In genomic region chr16:58499615-58500328, GRCh38 we compare ENCODE assay signal across 8 cellular contexts.
A peak's percentile ranks its signal among the peaks of the same experiment; 100 is the strongest.
DNase-seq lines count a peak whose midpoint lies in the region; ATAC-seq lines count a peak whose summit lies in the region.

Gene NDRG4 (plus strand): TSS chr16:58500143. CDS start chr16:58500249, 106 bp downstream.

- H3K4me1 Mint-ChIP-seq in activated naive CD8-positive, alpha-beta T cell treated with anti-CD3 and anti-CD28 coated beads, Interleukin-2, amount 50 U/mL, for 24 hours, result peaks cover 22% of the 10 kb centered on the region

- H3K4me3 Mint-ChIP-seq in activated naive CD8-positive, alpha-beta T cell treated with anti-CD3 and anti-CD28 coated beads, Interleukin-2, amount 50 U/mL, for 24 hours, result peak within 1 kb of the TSS; percentile 34

- no peaks in the 10 kb centered on the region for H3K36me3 Mint-ChIP-seq in activated naive CD8-positive, alpha-beta T cell treated with anti-CD3 and anti-CD28 coated beads, Interleukin-2, amount 50 U/mL, for 24 hours (ENCODE audit: low read depth)

- no peaks in the 10 kb centered on the region for H3K9me3 Mint-ChIP-seq in activated naive CD8-positive, alpha-beta T cell treated with anti-CD3 and anti-CD28 coated beads, Interleukin-2, amount 50 U/mL, for 24 hours

- H3K27ac Mint-ChIP-seq in activated naive CD8-positive, alpha-beta T cell treated with anti-CD3 and anti-CD28 coated beads, Interleukin-2, amount 50 U/mL, for 24 hours, result no peak within 1 kb of the TSS

- peak within 1 kb of the TSS; percentile 69 for H3K4me3 ChIP-seq in neuron (ENCODE audit: low read length)

- peaks cover 37% of the 10 kb centered on the region for H3K4me1 ChIP-seq in neuron (ENCODE audit: insufficient read depth, low read length)

- no peaks in the 10 kb centered on the region for H3K27me3 ChIP-seq in neuron (ENCODE audit: insufficient read depth, low read length)

- ATAC-seq in HG02973 (IDR thresholded peaks at IDR 0.05; ENCODE audit: unreplicated experiment), result peak; percentile 42
- ATAC-seq in activated naive CD8-positive, alpha-beta T cell treated with anti-CD3 and anti-CD28 coated beads, Interleukin-2, amount 50 U/mL, for 24 hours, result peak; percentile 38
- no peak for ATAC-seq in GM21367 (IDR thresholded peaks at IDR 0.05; ENCODE audit: unreplicated experiment)

- peaks cover 14% of the 10 kb centered on the region for H3K36me3 ChIP-seq in neuron (ENCODE audit: insufficient read depth, low read length)

- H3K27me3 Mint-ChIP-seq in activated naive CD8-positive, alpha-beta T cell treated with anti-CD3 and anti-CD28 coated beads, Interleukin-2, amount 50 U/mL, for 24 hours, result peaks cover 12% of the 10 kb centered on the region

- no peaks in the 10 kb centered on the region for H3K9me3 ChIP-seq in neuron (ENCODE audit: low read length)

- DNase-seq in NCI-H187 (lab: John Stamatoyannopoulos, UW) (peak; percentile 17 to 63), NCI-H187 treated with DMSO at 0.1 percent for 48 hours (lab: John Stamatoyannopoulos, UW) (no peak), NCI-H510A (lab: John Stamatoyannopoulos, UW) (peak; percentile 74), globus pallidus (ENCODE audit: low spot score) (peak; percentile 92)
- DNase-seq in activated naive CD8-positive, alpha-beta T cell treated with anti-CD3 and anti-CD28 coated beads, Interleukin-2, amount 50 U/mL, for 24 hours, result peak; percentile 46

- peak within 1 kb of the TSS; percentile 8 for H2AFZ ChIP-seq in neuron (ENCODE audit: low read depth, low read length)
